ENCODE assay signal across 21 cellular contexts in genomic region chr14:101253948-101254347, GRCh38.
"Had no signal": no experiment of that assay in that cellular context is flagged by ENCODE, and none has a peak within 500 bp of the region (broad histone marks: within the 10 kb centered on the region; RNA-seq: fewer than 3 reads in every experiment).

No MANE protein-coding gene starts in this region.

- FAIRE-seq: small intestine, urothelium cell line had no signal

- H3K27me3 ChIP-seq: thyroid gland had no signal

- DNase-seq: effector memory CD8-positive, alpha-beta T cell; esophagus squamous epithelium; foreskin fibroblast; glutamatergic neuron; left colon; left ventricle myocardium superior; mesenchymal stem cell; midbrain; naive B cell; right cardiac atrium; small intestine; stimulated activated CD4-positive, alpha-beta T cell treated with anti-CD3 and anti-CD28 coated beads, Interleukin-2, amount 100 ng/mL, for 48 hours; stimulated activated naive CD4-positive, alpha-beta T cell treated with Interleukin-2 at 50 U/mL for 16 hours; thyroid gland had no signal

- H3K9me3 ChIP-seq: esophagus squamous epithelium, gastroesophageal sphincter, thyroid gland had no signal

- H3K27ac ChIP-seq: epithelial cell of prostate, esophagus squamous epithelium, thyroid gland had no signal

- H3K4me1 ChIP-seq: esophagus squamous epithelium, gastroesophageal sphincter, thyroid gland had no signal

- H3K36me3 ChIP-seq: esophagus squamous epithelium, gastroesophageal sphincter, thyroid gland had no signal

- ATAC-seq: effector memory CD8-positive, alpha-beta T cell; left colon; right cardiac atrium had no signal

- H3K9me3 Mint-ChIP-seq: dendritic cell treated with granulocyte-macrophage colony-stimulating factor and Interleukin-4, amounts not matched to agents 40 ng/mL and 50 ng/mL, for 4 days; effector memory CD8-positive, alpha-beta T cell; nephron; type B pancreatic cell had no signal

- H3K4me3 Mint-ChIP-seq: dendritic cell treated with granulocyte-macrophage colony-stimulating factor and Interleukin-4, amounts not matched to agents 40 ng/mL and 50 ng/mL, for 4 days; effector memory CD8-positive, alpha-beta T cell; nephron; type B pancreatic cell had no signal

- H3K27ac Mint-ChIP-seq: dendritic cell treated with granulocyte-macrophage colony-stimulating factor and Interleukin-4, amounts not matched to agents 40 ng/mL and 50 ng/mL, for 4 days; effector memory CD8-positive, alpha-beta T cell had no signal

- H3K36me3 Mint-ChIP-seq: naive B cell, type B pancreatic cell had no signal

- H3K4me3 ChIP-seq: esophagus squamous epithelium, gastroesophageal sphincter, lung, thyroid gland had no signal
